17 cellular contexts compared by ENCODE assay signal in the genomic region with DNA sequence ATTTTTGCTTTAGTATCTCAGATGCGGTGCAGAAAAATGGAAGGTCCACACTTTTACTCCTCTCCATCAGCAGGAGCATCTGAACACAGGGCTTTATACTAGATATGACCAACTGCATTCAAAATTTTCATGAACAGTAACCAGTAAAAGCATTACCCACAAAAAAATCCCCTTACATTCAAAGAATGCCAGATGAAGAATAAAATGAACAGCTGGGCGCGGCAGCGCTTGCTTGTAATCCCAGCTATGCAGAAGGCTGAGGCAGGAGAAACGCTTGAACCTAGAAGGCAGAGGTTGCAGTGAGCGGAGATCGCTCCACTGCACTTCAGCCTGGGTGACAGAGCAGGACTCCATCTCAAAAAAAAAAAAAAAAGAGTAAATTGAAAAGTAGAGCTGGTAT. TPM values are rescaled to one million over a fixed set of nuclear protein-coding genes. Genes with fewer than 3 reads are reported as not detected.
DNase-seq lines count a peak whose midpoint lies in the region; ATAC-seq, FAIRE-seq and TF ChIP-seq lines count a peak whose summit lies in the region.
"Had no signal": no experiment of that assay in that cellular context is flagged by ENCODE, and none has a peak within 500 bp of the region (broad histone marks: within the 10 kb centered on the region; RNA-seq: fewer than 3 reads in every experiment).

No MANE protein-coding gene starts in this region.

- no peak overlapping the region for H3K27ac ChIP-seq in CD4-positive, alpha-beta T cell (ENCODE audit: low read depth, low read length)
- no peak overlapping the region for H3K27ac ChIP-seq in GM12878 (ENCODE audit: control insufficient read depth, insufficient read depth)

- TF ChIP-seq RAD21 in GM12878 (IDR thresholded peaks at IDR 0.05; ENCODE audit: insufficient read depth, low read depth, low read length) = no peak

- no peak for ATAC-seq in CD4-positive, alpha-beta T cell (ENCODE audit: poor library complexity)
- ATAC-seq in GM12878 = no peak
- no peak for ATAC-seq in HG02885 (IDR thresholded peaks at IDR 0.05; ENCODE audit: poor library complexity, unreplicated experiment)
- ATAC-seq: activated CD4-positive, CD25-positive, alpha-beta regulatory T cell treated with anti-CD3 and anti-CD28 coated beads, Interleukin-2, amount 50 U/mL, for 24 hours; Panc1 had no signal

- FAIRE-seq in GM12878 (lab: Jason Lieb, UNC) = no peak
- FAIRE-seq: H54, islet of Langerhans had no signal

- peak overlapping the region; percentile 95 for H3K4me2 ChIP-seq in GM12878 (ENCODE audit: control insufficient read depth, insufficient read depth)

- SMC1A ChIA-PET in GM12878 (lab: Charles Lee; ENCODE audit: uncharacterized antibody, unreplicated experiment) = interaction anchor here (0.7 to 4.8 kb wide), 10 partner anchors 8 to 327 kb away, joined by 3 to 23 read pairs (median 6); a partner anchor contains a TSS

- no peaks in the 10 kb centered on the region for H3K27me3 ChIP-seq in CD4-positive, alpha-beta T cell (ENCODE audit: control insufficient read depth, insufficient read depth, low read length)
- no peaks in the 10 kb centered on the region for H3K27me3 ChIP-seq in GM12878 (replicated peaks in 1 of 2; ENCODE audit: control insufficient read depth in 2 of 2, insufficient read depth in 2 of 2, low read length in 1 of 2)

- TF ChIP-seq EP300 in GM12878 (IDR thresholded peaks at IDR 0.05; ENCODE audit: borderline replicate concordance in 1 of 2, control insufficient read depth in 1 of 2, low read depth in 2 of 2, low read length in 2 of 2) = no peak

- peaks cover 0 to 6% of the 10 kb centered on the region in 2 experiments; a peak in 1 of 4 replicates for H3K36me3 ChIP-seq in GM12878 (ENCODE audit: control insufficient read depth in 2 of 2, insufficient read depth in 2 of 2, low read length in 1 of 2)

- H3K4me1 Mint-ChIP-seq in CD4-positive, alpha-beta T cell (ENCODE audit: low read depth) = peaks cover 74% of the 10 kb centered on the region
- H3K4me1 Mint-ChIP-seq in HFFc6 (ENCODE audit: low read depth) (peaks cover 69% of the 10 kb centered on the region), neural crest cell (peaks cover 23% of the 10 kb centered on the region)

- no peak for TF ChIP-seq POLR2A in GM12878 (IDR thresholded peaks at IDR 0.05; ENCODE audit: low read depth, low read length)

- peaks cover 79% of the 10 kb centered on the region for H3K79me2 ChIP-seq in GM12878 (ENCODE audit: control insufficient read depth, insufficient read depth, low read length)

- no peak for DNase-seq in CD4-positive, alpha-beta T cell
- DNase-seq in HFFc6 = no peak
- DNase-seq in GM12878 (ENCODE audit: low read depth, low spot score) = no peak
- no peak for DNase-seq in neural crest cell (ENCODE audit: low read depth, low spot score)
- DNase-seq in mucosa of gallbladder (ENCODE audit: low spot score) = no peak
- DNase-seq in AG08395 (ENCODE audit: low spot score) = no peak
- DNase-seq: activated effector memory CD4-positive, alpha-beta T cell treated with anti-CD3 and anti-CD28 coated beads, Interleukin-2, amount 50 U/mL, for 16 hours; cerebellar nuclear complex; GDM1; KBM-7; NCI-H1436; stimulated activated CD8-positive, alpha-beta memory T cell treated with anti-CD3 and anti-CD28 coated beads, Interleukin-4, amount 100 ng/mL, for 48 hours had no signal

- intact Hi-C loops in CD4-positive, alpha-beta T cell (cut with DNase I, micrococcal nuclease) = loop anchor here in 1 of 2 experiments (2.0 kb wide), 1 partner anchor 14 kb away; no protein-coding TSS in a partner anchor
- intact Hi-C loops in GM12878 (cut with micrococcal nuclease; ENCODE audit: unreplicated experiment) = loop anchor here (5.0 kb wide), 1 partner anchor 190 kb away; no protein-coding TSS in a partner anchor

- no TSS peak for BruUV-seq in GM12878 (replicated peaks; lab: Mats Ljungman, UMichigan)

- no peaks in the 10 kb centered on the region for H3K27me3 Mint-ChIP-seq in CD4-positive, alpha-beta T cell
- H3K27me3 Mint-ChIP-seq in HFFc6 (ENCODE audit: insufficient read depth) (no peaks in the 10 kb centered on the region), neural crest cell (ENCODE audit: low read depth) (no peaks in the 10 kb centered on the region)

- no peaks in the 10 kb centered on the region for H3K9me3 Mint-ChIP-seq in CD4-positive, alpha-beta T cell
- H3K9me3 Mint-ChIP-seq in HFFc6 (peaks cover 4% of the 10 kb centered on the region), neural crest cell (no peaks in the 10 kb centered on the region)

- peaks cover 21% of the 10 kb centered on the region for H3K4me1 ChIP-seq in GM12878 (ENCODE audit: control insufficient read depth, insufficient read depth, low read length)

- H4K20me1 ChIP-seq in GM12878 (ENCODE audit: control insufficient read depth, insufficient read depth) = 0 out of 2 replicates have a peak, but pooled peaks cover 3% of the 10 kb centered on the region

- H3K4me3 Mint-ChIP-seq in CD4-positive, alpha-beta T cell = peak overlapping the region; percentile 70
- peak overlapping the region; percentile 45 for H3K4me3 Mint-ChIP-seq in HFFc6
- peak overlapping the region; percentile 78 for H3K4me3 Mint-ChIP-seq in neural crest cell

- TF ChIP-seq CTCF in CD4-positive, alpha-beta T cell (IDR thresholded peaks at IDR 0.05) = no peak
- TF ChIP-seq CTCF in HFFc6 (IDR thresholded peaks at IDR 0.05) (no peak), GM12878 (IDR thresholded peaks at IDR 0.05 in 2 of 3, conservative IDR thresholded peaks at IDR 0.05 in 1 of 3; ENCODE audit: control insufficient read depth in 2 of 3, extremely low read depth in 1 of 3, insufficient read depth in 1 of 3, low read depth in 3 of 3, low read length in 3 of 3) (no peak), neural crest cell (conservative IDR thresholded peaks at IDR 0.05) (no peak)

- WGBS in GM12878 (ENCODE audit: insufficient coverage, insufficient replicate concordance, low lambda C conversion rate, missing lambda C conversion rate) = 0% methylated on average over 5 of the region's 7 CpGs

- H3K9ac ChIP-seq in GM12878 (ENCODE audit: control insufficient read depth, insufficient read depth, low read length) = no peak overlapping the region

- in situ Hi-C loops in GM12878 (cut with MboI) = no loop called here

- POLR2A ChIA-PET in CD4-positive, alpha-beta T cell (lab: Charles Lee) = interaction anchor here (5.7 kb wide), 1 partner anchor 21 kb away, joined by 138 read pairs; a partner anchor contains a TSS
- POLR2A ChIA-PET in GM12878 (lab: Charles Lee) = interaction anchor here (0.6 to 3.4 kb wide), 4 partner anchors 9 to 1605 kb away, joined by 3 to 18 read pairs (median 6); a partner anchor contains a TSS

- peaks cover 67% of the 10 kb centered on the region for H3K36me3 Mint-ChIP-seq in CD4-positive, alpha-beta T cell (ENCODE audit: low read depth)
- peaks cover 47% of the 10 kb centered on the region for H3K36me3 Mint-ChIP-seq in HFFc6 (ENCODE audit: low read depth)
- peaks cover 3% of the 10 kb centered on the region for H3K36me3 Mint-ChIP-seq in neural crest cell (ENCODE audit: low read depth)

- peak overlapping the region; percentile 94 for H3K27ac Mint-ChIP-seq in CD4-positive, alpha-beta T cell
- H3K27ac Mint-ChIP-seq in HFFc6 = no peak overlapping the region
- no peak overlapping the region for H3K27ac Mint-ChIP-seq in neural crest cell (ENCODE audit: unreplicated experiment)

- RAD21 ChIA-PET in GM12878 (lab: Charles Lee; ENCODE audit: unreplicated experiment) = interaction anchor here (0.6 to 2.3 kb wide), 5 partner anchors 21 to 196 kb away, joined by 3 to 17 read pairs (median 5); a partner anchor contains a TSS

- no peak overlapping the region for H2AFZ ChIP-seq in GM12878 (ENCODE audit: control insufficient read depth, low read depth, low read length)

- CTCF ChIA-PET in CD4-positive, alpha-beta T cell (lab: Charles Lee) = interaction anchor here (0.7 to 5.3 kb wide), 2 partner anchors 21 to 31 kb away, joined by 3 to 64 read pairs; a partner anchor contains a TSS
- CTCF ChIA-PET in GM12878 (lab: Yijun Ruan, JAX) = interaction anchor here (0.6 to 5.8 kb wide), 6 partner anchors 21 to 1683 kb away, joined by 3 to 56 read pairs (median 5); a partner anchor contains a TSS

- no peaks in the 10 kb centered on the region for H3K9me3 ChIP-seq in CD4-positive, alpha-beta T cell (ENCODE audit: control insufficient read depth, low read length)
- H3K9me3 ChIP-seq in GM12878 (replicated peaks; ENCODE audit: control insufficient read depth, insufficient read depth, low read length) = no peaks in the 10 kb centered on the region

- H3K4me3 ChIP-seq in GM12878 = peak overlapping the region; percentile 46

RNA-seq across cellular contexts. Expression of a gene that starts 3.1 kb away (rescaled TPM):
- total RNA-seq in CD4-positive, alpha-beta T cell = 100 to 1,000 TPM; 155 to 157 TPM
- 100 to 1,000 TPM; 203 to 231 (median 215) TPM for total RNA-seq in HFFc6 (2021; fragmentation: NEBNext Ultra II Directional; extraction: Animal tissue kit (Norgen Biotek cat#: 25700))
- total RNA-seq in GM12878 (2013; cell fraction: nucleolus; rRNA removed) = 36.4 and 40.0 TPM in 2 replicates
- total RNA-seq in GM12878 (2014; rRNA removed) = 45.4 and 60.3 TPM in 2 replicates
- total RNA-seq in GM12878 (2014; rRNA removed; fragmentation: Illumina TruSeq; extraction: Trizol) = 52.7 and 54.7 TPM in 2 replicates
- 77.3 and 81.3 TPM in 2 replicates for total RNA-seq in GM12878 (2021)
- 31.2 TPM for polyA plus RNA-seq in GM12878 (2011; ENCODE audit: low read depth)
- polyA plus RNA-seq in GM12878 (2011; rRNA removed) = 85.0 and 101 TPM in 2 replicates
- 21.4 and 21.6 TPM in 2 replicates for polyA plus RNA-seq in GM12878 (2011; cell fraction: cytosol; rRNA removed)
- polyA plus RNA-seq in GM12878 (2011; cell fraction: nucleus; rRNA removed) = 17.8 and 20.3 TPM in 2 replicates
- polyA plus RNA-seq in GM12878 (2012) = 32.0 and 39.5 TPM in 2 replicates
- 54.8 and 55.6 TPM in 2 replicates for polyA plus RNA-seq in GM12878 (2014; fragmentation: Illumina TruSeq; extraction: Trizol)
- 10 to 100 TPM; 69.4 to 81.1 TPM for polyA plus RNA-seq in GM12878 (2014; fragmentation: Nextera tagmentation; extraction: Ambion mirVana)
- 29.3 and 33.2 TPM in 2 replicates for polyA plus RNA-seq in GM12878 (2014; rRNA removed)
- 10 to 100 TPM; 58.0 to 62.2 TPM for polyA plus RNA-seq in GM12878 (2016; fragmentation: Nextera tagmentation; extraction: Ambion mirVana)
- 40.6 and 76.1 TPM in 2 replicates for polyA minus RNA-seq in GM12878 (2011; rRNA and poly(A)+ RNA removed)
- polyA minus RNA-seq in GM12878 (2011; cell fraction: cytosol; rRNA and poly(A)+ RNA removed) = 18.6 and 25.1 TPM in 2 replicates
- polyA minus RNA-seq in GM12878 (2011; cell fraction: nucleus; rRNA and poly(A)+ RNA removed) = 10.0 and 14.1 TPM in 2 replicates
- 120 and 124 TPM in 2 replicates for total RNA-seq in neural crest cell
- 106 TPM for total RNA-seq in mucosa of gallbladder

RNA-seq across cellular contexts. Expression of a gene that starts 20.7 kb away (rescaled TPM):
- 10 to 100 TPM; 12.6 to 13.0 TPM for total RNA-seq in CD4-positive, alpha-beta T cell
- total RNA-seq in HFFc6 (2021; fragmentation: NEBNext Ultra II Directional; extraction: Animal tissue kit (Norgen Biotek cat#: 25700)) = 1 to 10 TPM; 4.6 to 5.7 (median 4.9) TPM
- total RNA-seq in GM12878 (2013; cell fraction: nucleolus; rRNA removed) = 14.2 and 15.7 TPM in 2 replicates
- total RNA-seq in GM12878 (2014; rRNA removed) = 18.9 and 19.4 TPM in 2 replicates
- total RNA-seq in GM12878 (2014; rRNA removed; fragmentation: Illumina TruSeq; extraction: Trizol) = 8.1 and 8.7 TPM in 2 replicates
- total RNA-seq in GM12878 (2021) = 20.0 and 21.4 TPM in 2 replicates
- polyA plus RNA-seq in GM12878 (2011; ENCODE audit: low read depth) = 5.0 TPM
- polyA plus RNA-seq in GM12878 (2011; rRNA removed) = 3.5 and 5.6 TPM in 2 replicates
- polyA plus RNA-seq in GM12878 (2011; cell fraction: cytosol; rRNA removed) = 6.1 and 8.6 TPM in 2 replicates
- polyA plus RNA-seq in GM12878 (2011; cell fraction: nucleus; rRNA removed) = 40.7 and 42.7 TPM in 2 replicates
- polyA plus RNA-seq in GM12878 (2012) = 7.3 and 9.9 TPM in 2 replicates
- polyA plus RNA-seq in GM12878 (2014; fragmentation: Illumina TruSeq; extraction: Trizol) = 4.7 and 8.6 TPM in 2 replicates
- 1 to 10 TPM; 1.9 to 4.5 TPM for polyA plus RNA-seq in GM12878 (2014; fragmentation: Nextera tagmentation; extraction: Ambion mirVana)
- polyA plus RNA-seq in GM12878 (2014; rRNA removed) = 16.7 and 17.4 TPM in 2 replicates
- 10 to 100 TPM; 15.2 to 18.8 TPM for polyA plus RNA-seq in GM12878 (2016; fragmentation: Nextera tagmentation; extraction: Ambion mirVana)
- 4.2 and 6.1 TPM in 2 replicates for polyA minus RNA-seq in GM12878 (2011; rRNA and poly(A)+ RNA removed)
- 2.7 and 2.9 TPM in 2 replicates for polyA minus RNA-seq in GM12878 (2011; cell fraction: cytosol; rRNA and poly(A)+ RNA removed)
- 8.0 and 12.7 TPM in 2 replicates for polyA minus RNA-seq in GM12878 (2011; cell fraction: nucleus; rRNA and poly(A)+ RNA removed)
- 17.6 and 17.7 TPM in 2 replicates for total RNA-seq in neural crest cell
- total RNA-seq in mucosa of gallbladder = 21.4 TPM

RNA-seq across cellular contexts. Expression of a gene that starts 34.6 kb away (rescaled TPM):
- 1 to 10 TPM; 2.3 to 2.5 TPM for total RNA-seq in CD4-positive, alpha-beta T cell
- total RNA-seq in HFFc6 (2021; fragmentation: NEBNext Ultra II Directional; extraction: Animal tissue kit (Norgen Biotek cat#: 25700)) = 10 to 100 TPM in 3 of 6 experiments, 1 to 10 TPM in 3; 5.1 to 12.3 (median 10.4) TPM
- total RNA-seq in GM12878 (2013; cell fraction: nucleolus; rRNA removed) = 10.6 and 10.7 TPM in 2 replicates
- total RNA-seq in GM12878 (2014; rRNA removed) = 13.7 and 14.6 TPM in 2 replicates
- total RNA-seq in GM12878 (2014; rRNA removed; fragmentation: Illumina TruSeq; extraction: Trizol) = 12.1 and 12.6 TPM in 2 replicates
- total RNA-seq in GM12878 (2021) = 20.4 and 20.5 TPM in 2 replicates
- 6.9 TPM for polyA plus RNA-seq in GM12878 (2011; ENCODE audit: low read depth)
- polyA plus RNA-seq in GM12878 (2011; rRNA removed) = 11.7 and 17.5 TPM in 2 replicates
- polyA plus RNA-seq in GM12878 (2011; cell fraction: cytosol; rRNA removed) = 22.9 and 28.1 TPM in 2 replicates
- 16.8 and 18.6 TPM in 2 replicates for polyA plus RNA-seq in GM12878 (2011; cell fraction: nucleus; rRNA removed)
- 13.4 and 14.1 TPM in 2 replicates for polyA plus RNA-seq in GM12878 (2012)
- polyA plus RNA-seq in GM12878 (2014; fragmentation: Illumina TruSeq; extraction: Trizol) = 5.7 and 12.2 TPM in 2 replicates
- 1 to 10 TPM; 4.5 to 8.0 TPM for polyA plus RNA-seq in GM12878 (2014; fragmentation: Nextera tagmentation; extraction: Ambion mirVana)
- 20.3 and 24.5 TPM in 2 replicates for polyA plus RNA-seq in GM12878 (2014; rRNA removed)
- polyA plus RNA-seq in GM12878 (2016; fragmentation: Nextera tagmentation; extraction: Ambion mirVana) = 10 to 100 TPM; 26.8 to 30.8 TPM
- polyA minus RNA-seq in GM12878 (2011; rRNA and poly(A)+ RNA removed) = 10.3 and 17.0 TPM in 2 replicates
- polyA minus RNA-seq in GM12878 (2011; cell fraction: cytosol; rRNA and poly(A)+ RNA removed) = 5.7 and 10.8 TPM in 2 replicates
- polyA minus RNA-seq in GM12878 (2011; cell fraction: nucleus; rRNA and poly(A)+ RNA removed) = 4.4 and 7.7 TPM in 2 replicates
- 2.8 TPM in 2 replicates for total RNA-seq in neural crest cell
- total RNA-seq in mucosa of gallbladder = 12.2 TPM
